In genomic region chr3:39180183-39180545, GRCh38 we compare ENCODE assay signal across 1 cellular context.
TF ChIP-seq lines count a peak whose summit lies in the region.

No MANE protein-coding gene starts in this region.

TF ChIP-seq in HepG2, 621 proteins besides CTCF, POLR2A, EP300 and RAD21:
- TF ChIP-seq CEBPZ (IDR thresholded peaks at IDR 0.05; ENCODE audit: low read length), result no peak
- no peak for TF ChIP-seq ZNF710 (CRISPR knock-in tag; IDR thresholded peaks at IDR 0.05; ENCODE audit: borderline replicate concordance)
- no peak for TF ChIP-seq ATF3 (CRISPR knock-in tag; IDR thresholded peaks at IDR 0.05)
- TF ChIP-seq GPN1 (CRISPR knock-in tag; IDR thresholded peaks at IDR 0.05; ENCODE audit: borderline replicate concordance), result no peak
- no peak for TF ChIP-seq ZNF383 (CRISPR knock-in tag; IDR thresholded peaks at IDR 0.05; ENCODE audit: borderline replicate concordance)
- no peak for TF ChIP-seq ZNF441 (CRISPR knock-in tag; IDR thresholded peaks at IDR 0.05; ENCODE audit: borderline replicate concordance)
- no peak for TF ChIP-seq ONECUT2 (CRISPR knock-in tag; IDR thresholded peaks at IDR 0.05)
- TF ChIP-seq PAX8 (CRISPR knock-in tag; IDR thresholded peaks at IDR 0.05; ENCODE audit: borderline replicate concordance), result no peak
- no peak for TF ChIP-seq GLMP (CRISPR knock-in tag; IDR thresholded peaks at IDR 0.05; ENCODE audit: borderline replicate concordance)
- no peak for TF ChIP-seq DNMT3B (CRISPR knock-in tag; conservative IDR thresholded peaks at IDR 0.05)
